In the genomic region with DNA sequence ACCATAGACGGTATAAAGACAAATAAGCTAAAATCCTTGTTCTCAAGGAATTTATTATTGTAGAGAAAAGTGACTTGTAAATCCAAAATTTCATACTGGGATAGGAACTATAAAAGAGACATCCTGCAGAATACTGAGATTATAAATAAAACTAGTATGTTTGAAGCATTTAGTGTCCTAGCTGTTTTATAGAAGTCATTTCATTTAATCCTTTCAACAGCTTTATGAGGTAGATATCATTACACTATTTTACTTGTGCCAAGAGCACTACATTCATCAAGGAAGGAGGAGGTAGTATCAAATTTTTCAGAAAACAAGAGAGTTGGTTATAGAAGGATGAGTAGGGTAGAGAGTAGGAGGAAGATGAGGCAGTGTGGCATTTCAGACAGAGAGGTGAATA, we compare ENCODE assay signal across 16 cellular contexts.
"Had no signal": no experiment of that assay in that cellular context is flagged by ENCODE, and none has a peak within 500 bp of the region (broad histone marks: within the 10 kb centered on the region; RNA-seq: fewer than 3 reads in every experiment).

No MANE protein-coding gene starts in this region.

- H3K79me2 ChIP-seq: parathyroid adenoma had no signal

- H3K27me3 ChIP-seq: gastrocnemius medialis had no signal

- H3K4me3 ChIP-seq: gastrocnemius medialis had no signal

- H2AFZ ChIP-seq: parathyroid adenoma had no signal

- H3K9ac ChIP-seq: parathyroid adenoma had no signal

- H3K9me3 ChIP-seq: gastrocnemius medialis had no signal

- H3K27ac ChIP-seq: gastrocnemius medialis, parathyroid adenoma had no signal

- H3K4me1 ChIP-seq: parathyroid adenoma had no signal

- DNase-seq: activated CD4-positive, alpha-beta T cell treated with anti-CD3 and anti-CD28 coated beads, Interleukin-2, amount 10 ng/mL, durations not matched to agents 24 days and 14 days; activated CD8-positive, alpha-beta T cell treated with anti-CD3 and anti-CD28 coated beads, Interleukin-2, amount 10 ng/mL, durations not matched to agents 7 days and 5 days; activated effector memory CD4-positive, alpha-beta T cell treated with anti-CD3 and anti-CD28 coated beads, Interleukin-2, amount 50 U/mL, for 16 hours; activated naive CD4-positive, alpha-beta T cell treated with anti-CD3 and anti-CD28 coated beads, Interleukin-2, amount 50 U/mL, for 16 hours; activated T-cell treated with anti-CD3 and anti-CD28 coated beads, Interleukin-2, amount 50 U/mL, for 4 hours; aorta; cortex of kidney; erythroblast; gastrocnemius medialis; kidney; naive thymus-derived CD4-positive, alpha-beta T cell; stimulated activated CD4-positive, alpha-beta T cell treated with anti-CD3 and anti-CD28 coated beads, Interleukin-2, amount 100 ng/mL, for 24 hours; T-helper 1 cell; T-helper 9 cell; trophoblast cell had no signal

- ATAC-seq: activated CD8-positive, alpha-beta T cell treated with anti-CD3 and anti-CD28 coated beads, Interleukin-2, amount 10 ng/mL, durations not matched to agents 7 days and 5 days; activated T-cell treated with anti-CD3 and anti-CD28 coated beads, Interleukin-2, amount 50 U/mL, for 4 hours; gastrocnemius medialis; naive thymus-derived CD4-positive, alpha-beta T cell had no signal
